In the genomic region with DNA sequence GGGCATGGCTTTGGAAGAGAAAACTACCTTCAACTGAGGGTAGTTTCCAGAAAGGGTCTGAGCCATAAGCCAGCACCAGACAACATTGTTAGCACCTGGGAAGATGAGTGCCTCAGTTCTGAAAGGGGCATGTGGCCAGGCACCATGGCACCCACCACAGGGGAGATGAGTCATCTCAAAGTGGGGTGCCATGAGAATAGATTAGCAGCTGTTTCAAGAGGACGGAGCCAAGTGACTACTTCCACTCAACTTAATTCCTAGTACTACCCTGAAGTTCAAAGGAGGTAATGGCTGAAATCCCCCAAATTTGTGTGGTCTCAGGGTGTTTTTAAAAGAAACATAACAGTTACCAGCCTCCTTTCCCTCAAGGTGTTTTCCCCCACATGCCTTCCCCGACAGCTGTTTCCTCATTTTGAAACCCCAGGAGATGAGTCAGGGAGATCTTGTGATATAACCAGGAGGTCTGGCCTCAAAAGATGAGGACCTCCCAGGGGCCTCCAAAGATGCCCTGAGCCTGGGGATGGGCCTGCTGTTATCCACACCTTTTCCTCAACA, we compare ENCODE assay signal across 1 cellular context.
TF ChIP-seq lines count a peak whose summit lies in the region.

No MANE protein-coding gene starts in this region.

TF ChIP-seq in HepG2, 621 proteins besides CTCF, POLR2A, EP300 and RAD21 (continued from another document):
- TF ChIP-seq ZNF772 (CRISPR knock-in tag; IDR thresholded peaks at IDR 0.05): no peak
